In the genomic region with DNA sequence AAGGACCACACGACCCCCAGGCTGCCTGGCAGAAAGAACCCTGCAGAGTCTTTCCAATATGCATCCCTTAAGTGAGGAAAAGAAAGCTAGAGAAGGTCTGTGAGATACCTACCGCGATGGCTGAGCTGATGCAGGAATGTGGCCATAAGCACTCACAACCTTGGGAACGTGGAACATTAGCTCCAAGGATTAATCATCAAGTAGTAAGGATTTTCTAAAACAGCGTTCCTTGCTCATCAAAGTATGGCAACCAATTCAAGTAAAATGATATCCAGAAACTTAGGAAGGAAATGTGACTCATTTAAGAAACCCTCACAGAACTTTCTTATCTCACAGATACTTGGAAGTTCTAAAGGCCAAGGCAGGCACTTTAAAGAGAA, we compare ENCODE assay signal across 11 cellular contexts. TPM values are rescaled to one million over a fixed set of nuclear protein-coding genes. Genes with fewer than 3 reads are reported as not detected.
A peak's percentile ranks its signal among the peaks of the same experiment; 100 is the strongest.
DNase-seq lines count a peak whose midpoint lies in the region; ATAC-seq and TF ChIP-seq lines count a peak whose summit lies in the region.
"Had no signal": no experiment of that assay in that cellular context is flagged by ENCODE, and none has a peak within 500 bp of the region (broad histone marks: within the 10 kb centered on the region; RNA-seq: fewer than 3 reads in every experiment).

No MANE protein-coding gene starts in this region.

- H3K9me3 Mint-ChIP-seq in activated CD8-positive, alpha-beta memory T cell treated with anti-CD3 and anti-CD28 coated beads, Interleukin-2, amount 10 ng/mL, durations not matched to agents 7 days and 5 days (ENCODE audit: low read depth) = no peaks in the 10 kb centered on the region

- no peak for DNase-seq in activated CD8-positive, alpha-beta memory T cell treated with anti-CD3 and anti-CD28 coated beads, Interleukin-2, amount 10 ng/mL, durations not matched to agents 7 days and 5 days
- no peak for DNase-seq in activated CD8-positive, alpha-beta memory T cell treated with anti-CD3 and anti-CD28 coated beads, Interleukin-2, amount 50 U/mL, for 4 hours
- DNase-seq in fibroblast of villous mesenchyme (ENCODE audit: low read depth) = peak; percentile 83
- no peak for DNase-seq in KBM-7
- DNase-seq in substantia nigra (lab: John Stamatoyannopoulos, UW) = no peak
- DNase-seq: stimulated activated CD4-positive, alpha-beta T cell treated with anti-CD3 and anti-CD28 coated beads, Interleukin-12 subunit alpha, Interleukin-12 subunit beta, amount 100 ng/mL, for 4 hours; WERI-Rb-1 had no signal

- peak overlapping the region; percentile 34; the same call in 1 of the 2 replicates for H3K27ac ChIP-seq in VCaP
- peak overlapping the region; percentile 77 for H3K27ac ChIP-seq in temporal lobe (ENCODE audit: low read depth, low read length)
- H3K27ac ChIP-seq in substantia nigra (ENCODE audit: low read depth, low read length, poor library complexity, severe bottlenecking) = no peak overlapping the region
- H3K27ac ChIP-seq: WERI-Rb-1 had no signal

- H3K36me3 Mint-ChIP-seq in activated CD8-positive, alpha-beta memory T cell treated with anti-CD3 and anti-CD28 coated beads, Interleukin-2, amount 10 ng/mL, durations not matched to agents 7 days and 5 days = peaks cover 3% of the 10 kb centered on the region

- peak overlapping the region; percentile 49 for H3K4me3 Mint-ChIP-seq in activated CD8-positive, alpha-beta memory T cell treated with anti-CD3 and anti-CD28 coated beads, Interleukin-2, amount 10 ng/mL, durations not matched to agents 7 days and 5 days

- no peaks in the 10 kb centered on the region for H3K27me3 Mint-ChIP-seq in activated CD8-positive, alpha-beta memory T cell treated with anti-CD3 and anti-CD28 coated beads, Interleukin-2, amount 10 ng/mL, durations not matched to agents 7 days and 5 days

- H3K4me1 Mint-ChIP-seq in activated CD8-positive, alpha-beta memory T cell treated with anti-CD3 and anti-CD28 coated beads, Interleukin-2, amount 10 ng/mL, durations not matched to agents 7 days and 5 days = peaks cover 90% of the 10 kb centered on the region

- in situ Hi-C loops in KBM-7 (cut with MboI; ENCODE audit: low pct_unique_long_range_greater_than_20kb, low sequenced_read_pairs) = no loop called here

- ATAC-seq in activated CD8-positive, alpha-beta memory T cell treated with anti-CD3 and anti-CD28 coated beads, Interleukin-2, amount 10 ng/mL, durations not matched to agents 7 days and 5 days = no peak
- ATAC-seq in HG02571 (IDR thresholded peaks at IDR 0.05; ENCODE audit: unreplicated experiment) = no peak
- ATAC-seq: esophagus mucosa had no signal

- peak overlapping the region; percentile 57 for H3K4me3 ChIP-seq in fibroblast of villous mesenchyme (ENCODE audit: low read depth, low read length)

- CTCF ChIA-PET in activated CD8-positive, alpha-beta memory T cell treated with anti-CD3 and anti-CD28 coated beads, Interleukin-2, amount 10 ng/mL, durations not matched to agents 7 days and 5 days (lab: Charles Lee) = interaction anchor here (0.8 to 1.8 kb wide), 4 partner anchors 11 to 135 kb away, joined by 3 to 5 read pairs (median 3); no protein-coding TSS in a partner anchor

- H3K27ac Mint-ChIP-seq in activated CD8-positive, alpha-beta memory T cell treated with anti-CD3 and anti-CD28 coated beads, Interleukin-2, amount 10 ng/mL, durations not matched to agents 7 days and 5 days = peak overlapping the region; percentile 79

- TF ChIP-seq CTCF in VCaP (conservative IDR thresholded peaks at IDR 0.05) (no peak), fibroblast of villous mesenchyme (IDR thresholded peaks at IDR 0.05; ENCODE audit: insufficient read depth, low read depth, low read length) (no peak)

RNA-seq across cellular contexts. Expression of gene PACSIN2, which starts 12.8 kb away (rescaled TPM):
- 10 to 100 TPM; 32.0 to 39.9 TPM for total RNA-seq in activated CD8-positive, alpha-beta memory T cell treated with anti-CD3 and anti-CD28 coated beads, Interleukin-2, amount 10 ng/mL, durations not matched to agents 7 days and 5 days
- total RNA-seq in fibroblast of villous mesenchyme (43.8 and 53.1 TPM in 2 replicates), temporal lobe (21.9 TPM)
